25 cellular contexts compared by ENCODE assay signal in the genomic region with DNA sequence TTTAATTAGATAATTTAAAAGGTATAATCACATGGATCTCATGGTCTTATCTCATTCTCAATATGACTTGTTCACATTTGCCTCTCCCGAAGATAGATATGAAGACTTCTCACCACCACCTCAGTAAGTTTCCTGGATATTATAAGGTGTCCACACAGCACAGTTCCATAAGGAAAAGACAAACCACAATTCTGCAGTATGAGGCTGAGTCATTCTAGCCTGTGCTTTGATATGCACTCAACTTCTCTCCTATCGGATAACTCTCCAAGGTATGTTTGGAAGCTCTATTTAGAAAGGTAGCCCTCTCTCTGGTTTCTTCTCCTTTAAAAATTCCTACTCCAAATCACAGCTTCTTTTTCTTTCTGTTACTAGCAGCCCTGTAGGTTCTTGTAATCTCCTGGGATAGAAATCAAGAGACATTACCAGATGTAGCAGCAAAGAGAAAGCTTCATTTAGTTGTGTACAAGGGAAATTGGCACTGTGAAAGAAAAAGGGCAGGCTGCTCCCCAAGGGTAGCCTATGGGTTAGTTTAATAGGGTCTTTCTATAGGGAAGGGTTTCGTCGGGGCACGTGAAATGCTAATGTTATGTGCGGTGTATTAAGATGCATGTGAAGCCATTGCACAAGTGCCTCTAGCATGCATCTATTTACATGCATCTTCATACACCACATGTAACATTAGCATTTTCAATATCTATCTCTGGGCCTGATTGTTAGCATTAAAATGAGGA.
DNase-seq lines count a peak whose midpoint lies in the region; ATAC-seq, FAIRE-seq and TF ChIP-seq lines count a peak whose summit lies in the region.
"Had no signal": no experiment of that assay in that cellular context is flagged by ENCODE, and none has a peak within 500 bp of the region (broad histone marks: within the 10 kb centered on the region; RNA-seq: fewer than 3 reads in every experiment).

No MANE protein-coding gene starts in this region.

- H3K27me3 Mint-ChIP-seq in astrocyte (ENCODE audit: low read depth, unreplicated experiment), result no peaks in the 10 kb centered on the region
- H3K27me3 Mint-ChIP-seq: activated CD4-positive, alpha-beta T cell treated with anti-CD3 and anti-CD28 coated beads, Interleukin-2, amount 10 ng/mL, durations not matched to agents 7 days and 5 days; naive B cell had no signal

- no peaks in the 10 kb centered on the region for H3K79me2 ChIP-seq in astrocyte (ENCODE audit: insufficient read depth, low read length)

- DNase-seq in astrocyte (ENCODE audit: low read depth), result peak; percentile 70
- no peak for DNase-seq in lung (ENCODE audit: low spot score)
- DNase-seq in H7, result no peak
- DNase-seq: activated CD4-positive, alpha-beta T cell treated with anti-CD3 and anti-CD28 coated beads, Interleukin-2, amount 10 ng/mL, durations not matched to agents 7 days and 5 days; activated naive CD4-positive, alpha-beta T cell treated with anti-CD3 and anti-CD28 coated beads, Interleukin-2, amount 50 U/mL, for 16 hours; activated T-cell treated with anti-CD3 and anti-CD28 coated beads, Interleukin-2, amount 50 U/mL, for 72 hours; Caco-2; central memory CD4-positive, alpha-beta T cell; glutamatergic neuron; mesendoderm; naive B cell; NCI-H1694; NCI-H2171; NCI-H526 treated with DMSO at 0.1 percent for 48 hours; retina; small intestine; stimulated activated CD4-positive, alpha-beta T cell treated with anti-CD3 and anti-CD28 coated beads, Interleukin-2, amount 100 ng/mL, for 24 hours had no signal

- no peak overlapping the region for H3K4me3 ChIP-seq in BLaER1 treated with 17β-estradiol and CSF1 and Interleukin-3, amounts not matched to agents 10 nM and 100 nM
- H3K4me3 ChIP-seq in astrocyte (ENCODE audit: insufficient read depth, low read depth, low read length) (no peak overlapping the region), lung (no peak overlapping the region), H7 (ENCODE audit: insufficient read depth, low read depth, low read length) (no peak overlapping the region)
- H3K4me3 ChIP-seq: upper lobe of left lung had no signal

- no peak for TF ChIP-seq CTCF in astrocyte (IDR thresholded peaks at IDR 0.05; ENCODE audit: insufficient read depth, low read depth, low read length)
- no peak for TF ChIP-seq CTCF in lung (IDR thresholded peaks at IDR 0.05; ENCODE audit: control extremely low read depth, extremely low read depth)

- peak overlapping the region; percentile 41 to 82 (median 67); a peak in 20 of 22 replicates for H3K27ac ChIP-seq in BLaER1 treated with 17β-estradiol and CSF1 and Interleukin-3, amounts not matched to agents 10 nM and 100 nM
- H3K27ac ChIP-seq in astrocyte (ENCODE audit: low read depth, low read length) (no peak overlapping the region), lung (ENCODE audit: low read depth in 1 of 2, low read length in 1 of 2) (no peak overlapping the region)
- H3K27ac ChIP-seq: upper lobe of left lung had no signal

- H3K4me3 Mint-ChIP-seq in astrocyte (ENCODE audit: unreplicated experiment), result no peak overlapping the region
- H3K4me3 Mint-ChIP-seq: activated CD4-positive, alpha-beta T cell treated with anti-CD3 and anti-CD28 coated beads, Interleukin-2, amount 10 ng/mL, durations not matched to agents 7 days and 5 days; activated T-cell treated with anti-CD3 and anti-CD28 coated beads, Interleukin-2, amount 50 U/mL, for 72 hours; naive B cell; T-helper 2 cell treated with Interferon-gamma antibody and Interleukin-4, amounts not matched to agents 5 μg/mL and 100 μg/mL, for 36 hours had no signal

- H3K9ac ChIP-seq in BLaER1 treated with 17β-estradiol and CSF1 and Interleukin-3, amounts not matched to agents 10 nM and 100 nM, result peak overlapping the region in 5 of 11 experiments; percentile 1 to 61 (median 39); a peak in 8 of 22 replicates
- H3K9ac ChIP-seq in astrocyte (ENCODE audit: low read length), result no peak overlapping the region

- no peaks in the 10 kb centered on the region for H3K36me3 ChIP-seq in BLaER1 treated with 17β-estradiol and CSF1 and Interleukin-3, amounts not matched to agents 10 nM and 100 nM
- no peaks in the 10 kb centered on the region for H3K36me3 ChIP-seq in astrocyte (ENCODE audit: insufficient read depth, low read length)
- no peaks in the 10 kb centered on the region for H3K36me3 ChIP-seq in lung (ENCODE audit: control insufficient read depth in 2 of 2, insufficient read depth in 2 of 2, low read length in 2 of 2)
- no peaks in the 10 kb centered on the region for H3K36me3 ChIP-seq in H7 (replicated peaks; ENCODE audit: control insufficient read depth, insufficient read depth, low read length)
- H3K36me3 ChIP-seq: upper lobe of left lung had no signal

- H3K9me3 ChIP-seq in BLaER1 treated with 17β-estradiol and CSF1 and Interleukin-3, amounts not matched to agents 10 nM and 100 nM (replicated peaks in 1 of 11), result 0 out of 22 replicates have a peak, but pooled peaks cover 0 to 5% (median 0%) of the 10 kb centered on the region in 11 experiments
- no peaks in the 10 kb centered on the region for H3K9me3 ChIP-seq in astrocyte (ENCODE audit: insufficient read depth, low read depth, low read length)
- no peaks in the 10 kb centered on the region for H3K9me3 ChIP-seq in lung (ENCODE audit: control insufficient read depth in 2 of 2, insufficient read depth in 1 of 2, low read length in 1 of 2)
- H3K9me3 ChIP-seq: Caco-2, upper lobe of left lung had no signal

- H3K4me2 ChIP-seq in BLaER1 treated with 17β-estradiol and CSF1 and Interleukin-3, amounts not matched to agents 10 nM and 100 nM, result peak overlapping the region; percentile 68 to 94 (median 77)
- H3K4me2 ChIP-seq in astrocyte (ENCODE audit: low read length), result peak overlapping the region; percentile 68

- peaks cover 21% of the 10 kb centered on the region for H3K4me1 Mint-ChIP-seq in astrocyte (ENCODE audit: low read depth, unreplicated experiment)
- H3K4me1 Mint-ChIP-seq: activated CD4-positive, alpha-beta T cell treated with anti-CD3 and anti-CD28 coated beads, Interleukin-2, amount 10 ng/mL, durations not matched to agents 7 days and 5 days; naive B cell had no signal

- no peaks in the 10 kb centered on the region for H3K27me3 ChIP-seq in BLaER1 treated with 17β-estradiol and CSF1 and Interleukin-3, amounts not matched to agents 10 nM and 100 nM
- H3K27me3 ChIP-seq in astrocyte (ENCODE audit: insufficient read depth, low read length) (no peaks in the 10 kb centered on the region), lung (ENCODE audit: control insufficient read depth, insufficient read depth) (no peaks in the 10 kb centered on the region), H7 (ENCODE audit: control insufficient read depth, insufficient read depth, low read length) (no peaks in the 10 kb centered on the region)
- H3K27me3 ChIP-seq: upper lobe of left lung had no signal

- H2AFZ ChIP-seq in astrocyte (ENCODE audit: low read depth, low read length), result no peak overlapping the region

- H3K27ac Mint-ChIP-seq in astrocyte (ENCODE audit: unreplicated experiment), result no peak overlapping the region
- H3K27ac Mint-ChIP-seq: activated CD4-positive, alpha-beta T cell treated with anti-CD3 and anti-CD28 coated beads, Interleukin-2, amount 10 ng/mL, durations not matched to agents 7 days and 5 days; activated T-cell treated with anti-CD3 and anti-CD28 coated beads, Interleukin-2, amount 50 U/mL, for 72 hours; naive B cell; T-helper 2 cell treated with Interferon-gamma antibody and Interleukin-4, amounts not matched to agents 5 μg/mL and 100 μg/mL, for 36 hours had no signal

- FAIRE-seq in astrocyte (lab: Jason Lieb, UNC), result no peak
- FAIRE-seq: GM12892, small intestine had no signal

- no peaks in the 10 kb centered on the region for H4K20me1 ChIP-seq in BLaER1 treated with 17β-estradiol and CSF1 and Interleukin-3, amounts not matched to agents 10 nM and 100 nM
- no peaks in the 10 kb centered on the region for H4K20me1 ChIP-seq in astrocyte (ENCODE audit: insufficient read depth, low read length)

- H3K4me1 ChIP-seq in BLaER1 treated with 17β-estradiol and CSF1 and Interleukin-3, amounts not matched to agents 10 nM and 100 nM, result peaks cover 26 to 77% (median 56%) of the 10 kb centered on the region in 10 experiments
- H3K4me1 ChIP-seq in astrocyte (ENCODE audit: insufficient read depth, low read length), result peaks cover 14% of the 10 kb centered on the region
- peaks cover 0 to 3% of the 10 kb centered on the region in 2 donors for H3K4me1 ChIP-seq in lung (ENCODE audit: control insufficient read depth in 2 of 2, insufficient read depth in 2 of 2, low read length in 2 of 2)
- H3K4me1 ChIP-seq: Caco-2, upper lobe of left lung had no signal

- whole genome bisulfite sequencing in lung, 2 donors, result 83 to 85% methylated on average over 6 of the region's 6 CpGs

- peak; percentile 15 for ATAC-seq in HG03432 (IDR thresholded peaks at IDR 0.05; ENCODE audit: unreplicated experiment)
- peak; percentile 10 for ATAC-seq in lung (ENCODE audit: insufficient read depth, low FRiP score)
- no peak for ATAC-seq in HG03457 (IDR thresholded peaks at IDR 0.05; ENCODE audit: unreplicated experiment)
- no peak for ATAC-seq in HG03025 (IDR thresholded peaks at IDR 0.05; ENCODE audit: low FRiP score, unreplicated experiment)
- ATAC-seq in GM21528 (IDR thresholded peaks at IDR 0.05; ENCODE audit: low FRiP score, unreplicated experiment), result no peak
- ATAC-seq: activated T-cell treated with anti-CD3 and anti-CD28 coated beads, Interleukin-2, amount 50 U/mL, for 72 hours had no signal

- H3K36me3 Mint-ChIP-seq in astrocyte (ENCODE audit: low read depth, unreplicated experiment), result no peaks in the 10 kb centered on the region
- H3K36me3 Mint-ChIP-seq: naive B cell had no signal

- no peaks in the 10 kb centered on the region for H3K9me3 Mint-ChIP-seq in astrocyte (ENCODE audit: unreplicated experiment)
- H3K9me3 Mint-ChIP-seq: activated CD4-positive, alpha-beta T cell treated with anti-CD3 and anti-CD28 coated beads, Interleukin-2, amount 10 ng/mL, durations not matched to agents 7 days and 5 days; activated T-cell treated with anti-CD3 and anti-CD28 coated beads, Interleukin-2, amount 50 U/mL, for 72 hours; T-helper 2 cell treated with Interferon-gamma antibody and Interleukin-4, amounts not matched to agents 5 μg/mL and 100 μg/mL, for 36 hours had no signal

Comparison
In these comparisons a context has a peak if more than half of its experiments do, and no peak if none do; other contexts are left out.
1. H3K27ac ChIP-seq: peak in BLaER1 treated with 17β-estradiol and CSF1 and Interleukin-3, amounts not matched to agents 10 nM and 100 nM (11 of 11); none in astrocyte (single experiment) and lung (0 of 2).
2. ATAC-seq: peak in HG03432 (single experiment) and lung (single experiment); none in HG03457 (single experiment), HG03025 (single experiment) and GM21528 (single experiment).